ENCODE assay signal across 7 cellular contexts in genomic region chr6:7493866-7494265, GRCh38.
"Had no signal": no experiment of that assay in that cellular context is flagged by ENCODE, and none has a peak within 500 bp of the region (broad histone marks: within the 10 kb centered on the region; RNA-seq: fewer than 3 reads in every experiment).

No MANE protein-coding gene starts in this region.

- H3K4me3 ChIP-seq: K562 had no signal

- DNase-seq: IMR-90, KBM-7, KG1 had no signal

- H3K27ac ChIP-seq: HL-60 had no signal

- ATAC-seq: HepG2, K562 had no signal

- FAIRE-seq: HepG2, HTR-8/SVneo, K562 had no signal
